Comparison of ENCODE assay signal across 11 cellular contexts in the genomic region with DNA sequence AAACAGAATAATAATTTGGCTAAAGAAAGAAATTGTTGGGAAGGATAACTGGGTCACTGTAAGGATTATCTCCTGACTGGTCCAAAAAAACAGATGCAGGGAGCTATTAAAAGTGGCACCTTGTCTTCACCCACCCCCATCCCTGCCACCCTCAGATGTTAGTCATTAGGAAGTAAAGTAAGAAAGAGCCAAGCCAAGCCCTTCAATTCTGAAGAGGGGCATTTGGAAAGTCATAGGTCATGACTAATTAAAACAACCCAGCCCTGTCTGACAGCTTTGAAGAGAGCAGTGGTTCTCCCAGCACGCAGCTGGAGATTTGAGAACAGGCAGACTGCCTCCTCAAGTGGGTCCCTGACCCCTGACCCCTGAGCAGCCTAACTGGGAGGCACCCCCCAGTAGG. TPM values are rescaled to one million over a fixed set of nuclear protein-coding genes. Genes with fewer than 3 reads are reported as not detected.
DNase-seq lines count a peak whose midpoint lies in the region; ATAC-seq and TF ChIP-seq lines count a peak whose summit lies in the region.
"Not testable (repeated sequence)": the region's sequence is repeated elsewhere in the genome, so short reads cannot be mapped to it uniquely, and the experiment has no call there.
"Had no signal": no experiment of that assay in that cellular context is flagged by ENCODE, and none has a peak within 500 bp of the region (broad histone marks: within the 10 kb centered on the region; RNA-seq: fewer than 3 reads in every experiment).

No MANE protein-coding gene starts in this region.

- not testable (repeated sequence) for H3K79me1 ChIP-seq in trophoblast cell (ENCODE audit: low read length)

- not testable (repeated sequence) for H3K14ac ChIP-seq in trophoblast cell (ENCODE audit: low read length)

- not testable (repeated sequence) for H3K18ac ChIP-seq in trophoblast cell (ENCODE audit: low read length)

- in situ Hi-C loops in mammary epithelial cell (cut with MboI; ENCODE audit: low sequenced_read_pairs in 2 of 2): not testable (repeated sequence)

- 80% methylated on average over 1 of the region's 1 CpG for WGBS in mammary epithelial cell (ENCODE audit: low coverage, missing lambda C conversion rate)
- no CpG with 5 or more reads among the region's 1 CpG for WGBS in trophoblast cell (ENCODE audit: extremely low coverage, insufficient coverage, insufficient read length)

- not testable (repeated sequence) for H4K20me1 ChIP-seq in mammary epithelial cell (ENCODE audit: insufficient read depth, low read length)

- not testable (repeated sequence) for H4K8ac ChIP-seq in trophoblast cell (ENCODE audit: low read depth, low read length)

- H3K27me3 ChIP-seq in mammary epithelial cell (ENCODE audit: insufficient read depth, low read length); foreskin keratinocyte; trophoblast cell (ENCODE audit: insufficient read depth, low read length): not testable (repeated sequence)

- not testable (repeated sequence) for H3K4me1 ChIP-seq in mammary epithelial cell (ENCODE audit: insufficient read depth, low read length); foreskin keratinocyte; trophoblast cell (ENCODE audit: control insufficient read depth in 1 of 2, insufficient read depth in 2 of 2, low read length in 2 of 2)

- not testable (repeated sequence) for H2BK5ac ChIP-seq in trophoblast cell (ENCODE audit: low read depth, low read length, poor library complexity)

- H3K4me2 ChIP-seq in mammary epithelial cell (ENCODE audit: insufficient read depth, low read depth, low read length): not testable (repeated sequence)
- peak overlapping the region; percentile 43 for H3K4me2 ChIP-seq in trophoblast cell (ENCODE audit: low read length)

- POLR2A ChIA-PET in RWPE1 (lab: Yijun Ruan, JAX; ENCODE audit: low non-redundant PET): not testable (repeated sequence)

- not testable (repeated sequence) for TF ChIP-seq CTCF in RWPE1 (conservative IDR thresholded peaks at IDR 0.05; ENCODE audit: low read depth); mammary epithelial cell (conservative IDR thresholded peaks at IDR 0.05 in 1 of 2, IDR thresholded peaks at IDR 0.05 in 1 of 2; ENCODE audit: extremely low read depth in 1 of 2, insufficient read depth in 1 of 2, low read depth in 1 of 2, low read length in 2 of 2); foreskin keratinocyte (conservative IDR thresholded peaks at IDR 0.05)

- not testable (repeated sequence) for H3K9me3 ChIP-seq in mammary epithelial cell (replicated peaks; ENCODE audit: insufficient read depth, low read length); trophoblast cell (ENCODE audit: insufficient read depth, low read depth, low read length)

- not testable (repeated sequence) for H3K4me3 ChIP-seq in mammary epithelial cell (replicated peaks in 1 of 3; ENCODE audit: insufficient read depth in 1 of 3, low read depth in 2 of 3, low read length in 3 of 3); trophoblast cell (ENCODE audit: low read depth, low read length)

- dilution Hi-C loops in mammary epithelial cell (cut with HindIII; ENCODE audit: low sequenced_read_pairs): not testable (repeated sequence)

- not testable (repeated sequence) for H3K27ac ChIP-seq in RWPE1; mammary epithelial cell (ENCODE audit: insufficient read depth, low read depth, low read length); foreskin keratinocyte; trophoblast cell (ENCODE audit: low read depth, low read length)

- not testable (repeated sequence) for H2AK5ac ChIP-seq in trophoblast cell (ENCODE audit: low read length)

- not testable (repeated sequence) for H3K36me3 ChIP-seq in mammary epithelial cell (ENCODE audit: insufficient read depth, low read length); trophoblast cell (ENCODE audit: control insufficient read depth in 1 of 2, insufficient read depth in 2 of 2, low read length in 2 of 2)

- DNase-seq in EH (ENCODE audit: low read depth): peak; percentile 25
- peak; percentile 41 for DNase-seq in M059J (ENCODE audit: low read depth)
- DNase-seq in RWPE1 (ENCODE audit: low spot score): peak; percentile 4
- DNase-seq in mammary epithelial cell: peak; percentile 69
- DNase-seq in foreskin keratinocyte: peak; percentile 26 to 42
- DNase-seq in left kidney (ENCODE audit: low read depth, low spot score): peak; percentile 3
- not testable (repeated sequence) for DNase-seq in trophoblast cell

- CTCF ChIA-PET in RWPE1 (lab: Yijun Ruan, JAX); mammary epithelial cell (lab: Charles Lee; ENCODE audit: low non-redundant PET): not testable (repeated sequence)

- H3K9ac ChIP-seq in mammary epithelial cell (ENCODE audit: insufficient read depth, low read length); trophoblast cell (ENCODE audit: low read length): not testable (repeated sequence)

- not testable (repeated sequence) for H2AFZ ChIP-seq in mammary epithelial cell (ENCODE audit: low read depth, low read length); trophoblast cell (ENCODE audit: insufficient read depth, low read length, poor library complexity)

- ATAC-seq in foreskin keratinocyte: peak; percentile 86

- intact Hi-C loops in mammary epithelial cell (cut with micrococcal nuclease): not testable (repeated sequence)

- not testable (repeated sequence) for H3K4ac ChIP-seq in trophoblast cell (ENCODE audit: low read depth, low read length)

- H4K91ac ChIP-seq in trophoblast cell (ENCODE audit: low read depth, low read length): not testable (repeated sequence)

- not testable (repeated sequence) for H2BK120ac ChIP-seq in trophoblast cell (ENCODE audit: insufficient read depth, low read length, poor library complexity)

- BruUV-seq in mammary epithelial cell (replicated peaks; lab: Mats Ljungman, UMichigan): not testable (repeated sequence)

- H3K23ac ChIP-seq in trophoblast cell (ENCODE audit: low read length): not testable (repeated sequence)

- H2BK12ac ChIP-seq in trophoblast cell (ENCODE audit: low read length): not testable (repeated sequence)

- H3K79me2 ChIP-seq in mammary epithelial cell (ENCODE audit: insufficient read depth, low read length); trophoblast cell (ENCODE audit: control insufficient read depth, insufficient read depth, low read length, poor library complexity): not testable (repeated sequence)

- not testable (repeated sequence) for H4K12ac ChIP-seq in trophoblast cell (ENCODE audit: low read depth, low read length)

RNA-seq across cellular contexts. Expression of gene EDNRA, which starts 46.5 kb away (rescaled TPM):
- 4.3 and 6.5 TPM in 2 replicates for total RNA-seq in M059J (2014; rRNA removed; shearing (Covaris generic))
- total RNA-seq in mammary epithelial cell (10 to 100 TPM; 19.2 to 35.4 TPM), foreskin keratinocyte (3.7 and 5.1 TPM in 2 replicates)
- polyA plus RNA-seq in mammary epithelial cell (14.1 TPM), foreskin keratinocyte (0.82 and 1.5 TPM in 2 replicates)
- polyA minus RNA-seq in mammary epithelial cell: 49.6 TPM
- 2.8 and 3.3 TPM in 2 replicates for polyA plus RNA-seq in trophoblast cell (2013)
- total RNA-seq: CD4-positive, alpha-beta memory T cell; G401; HepG2 had no signal
- polyA plus RNA-seq: CD14-positive monocyte; CD4-positive, alpha-beta memory T cell; HepG2 had no signal
